ENCODE assay signal across 14 cellular contexts in the genomic region with DNA sequence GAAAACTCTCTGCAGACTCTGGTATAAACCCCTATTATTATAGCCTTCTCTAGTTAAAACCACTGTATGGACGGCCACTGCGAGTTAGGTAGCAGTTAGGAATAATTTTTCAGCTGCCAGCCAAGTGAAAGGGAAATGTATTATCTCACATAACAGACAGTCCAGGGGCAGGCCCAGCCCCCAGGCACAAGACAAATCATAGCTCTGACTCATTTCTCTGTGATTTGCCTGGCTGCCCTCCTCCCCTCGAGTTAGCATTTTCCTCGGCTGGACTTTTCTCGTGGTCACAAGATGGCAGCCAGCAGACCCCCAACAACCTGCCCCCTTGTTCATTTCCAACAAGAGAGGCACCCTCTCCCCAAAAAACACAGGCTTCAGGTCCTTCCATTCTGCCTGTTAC. TPM values are rescaled to one million over a fixed set of nuclear protein-coding genes. Genes with fewer than 3 reads are reported as not detected.
DNase-seq lines count a peak whose midpoint lies in the region; ATAC-seq, FAIRE-seq and TF ChIP-seq lines count a peak whose summit lies in the region.
"Had no signal": no experiment of that assay in that cellular context is flagged by ENCODE, and none has a peak within 500 bp of the region (broad histone marks: within the 10 kb centered on the region; RNA-seq: fewer than 3 reads in every experiment).

No MANE protein-coding gene starts in this region.

- peak; percentile 43 for FAIRE-seq in astrocyte (lab: Jason Lieb, UNC)

- peak overlapping the region; percentile 83 for H3K27ac Mint-ChIP-seq in astrocyte (ENCODE audit: unreplicated experiment)

- H3K9ac ChIP-seq in astrocyte (ENCODE audit: low read length) = no peak overlapping the region

- H3K27me3 ChIP-seq in astrocyte (ENCODE audit: insufficient read depth, low read length) = no peaks in the 10 kb centered on the region
- H3K27me3 ChIP-seq in heart right ventricle = peaks cover 0 to 6% (median 0%) of the 10 kb centered on the region in 7 donors

- H3K4me3 ChIP-seq in astrocyte (ENCODE audit: insufficient read depth, low read depth, low read length) = no peak overlapping the region
- H3K4me3 ChIP-seq in heart right ventricle = no peak overlapping the region

- intact Hi-C loops in heart right ventricle (cut with DNase I) = no loop called here

- peak overlapping the region; percentile 28 for H2AFZ ChIP-seq in astrocyte (ENCODE audit: low read depth, low read length)

- H4K20me1 ChIP-seq in astrocyte (ENCODE audit: insufficient read depth, low read length) = no peaks in the 10 kb centered on the region

- H3K4me1 ChIP-seq in astrocyte (ENCODE audit: insufficient read depth, low read length) = peaks cover 18% of the 10 kb centered on the region
- H3K4me1 ChIP-seq in heart right ventricle = peaks cover 0 to 38% (median 13%) of the 10 kb centered on the region in 9 donors

- H3K4me1 Mint-ChIP-seq in astrocyte (ENCODE audit: low read depth, unreplicated experiment) = peaks cover 13% of the 10 kb centered on the region

- peak overlapping the region; percentile 58 for H3K4me2 ChIP-seq in astrocyte (ENCODE audit: low read length)

- peak; percentile 41 for DNase-seq in HK-2 (ENCODE audit: unreplicated experiment)
- DNase-seq in astrocyte (ENCODE audit: low read depth) = peak; percentile 54
- DNase-seq in heart right ventricle = no peak
- peak; percentile 53 for DNase-seq in stromal cell of bone marrow (ENCODE audit: low read depth)
- no peak for DNase-seq in SIG-M5 (lab: John Stamatoyannopoulos, UW)
- DNase-seq in cerebellar nuclear complex (lab: John Stamatoyannopoulos, UW) = no peak
- DNase-seq in KBM-7 = no peak
- DNase-seq: activated CD8-positive, alpha-beta memory T cell treated with anti-CD3 and anti-CD28 coated beads, Interleukin-2, amount 50 U/mL, for 48 hours; anterior cingulate cortex; mesendoderm; NCI-H187 treated with DMSO at 0.1 percent for 48 hours; NK-92 treated with Interleukin-12 subunit alpha and Interleukin-12 subunit beta, amount 100 ng/mL, for 24 hours; T-helper 9 cell had no signal

- TF ChIP-seq CTCF in astrocyte (IDR thresholded peaks at IDR 0.05; ENCODE audit: insufficient read depth, low read depth, low read length) (no peak), heart right ventricle (IDR thresholded peaks at IDR 0.05) (no peak)

- no peaks in the 10 kb centered on the region for H3K79me2 ChIP-seq in astrocyte (ENCODE audit: insufficient read depth, low read length)

- peak in 1 of 8 donors; percentile 44 for ATAC-seq in heart right ventricle
- ATAC-seq in HG03469 (IDR thresholded peaks at IDR 0.05; ENCODE audit: unreplicated experiment) = no peak

- 84 to 93% methylated on average over 5 of the region's 5 CpGs for WGBS in heart right ventricle, 2 donors

- H3K4me3 Mint-ChIP-seq in astrocyte (ENCODE audit: unreplicated experiment) = no peak overlapping the region

- peak overlapping the region; percentile 33 for H3K27ac ChIP-seq in astrocyte (ENCODE audit: low read depth, low read length)
- H3K27ac ChIP-seq in heart right ventricle = peak overlapping the region in 8 of 10 donors; percentile 14 to 69 (median 42)

- peaks cover 1% of the 10 kb centered on the region for H3K36me3 Mint-ChIP-seq in astrocyte (ENCODE audit: low read depth, unreplicated experiment)

- peaks cover 3% of the 10 kb centered on the region for H3K27me3 Mint-ChIP-seq in astrocyte (ENCODE audit: low read depth, unreplicated experiment)

- no peaks in the 10 kb centered on the region for H3K36me3 ChIP-seq in astrocyte (ENCODE audit: insufficient read depth, low read length)
- no peaks in the 10 kb centered on the region for H3K36me3 ChIP-seq in heart right ventricle

- H3K9me3 Mint-ChIP-seq in astrocyte (ENCODE audit: unreplicated experiment) = peaks cover 7% of the 10 kb centered on the region

- in situ Hi-C loops in KBM-7 (cut with MboI; ENCODE audit: low pct_unique_long_range_greater_than_20kb, low sequenced_read_pairs) = no loop called here

- H3K9me3 ChIP-seq in astrocyte (ENCODE audit: insufficient read depth, low read depth, low read length) = peaks cover 4% of the 10 kb centered on the region
- H3K9me3 ChIP-seq in heart right ventricle = peaks cover 0 to 12% (median 7%) of the 10 kb centered on the region in 11 donors

RNA-seq across cellular contexts. Expression of a gene that starts 10.5 kb away (rescaled TPM):
- total RNA-seq in astrocyte = not detected in 2 replicates
- 10 to 100 TPM in 3 of 10 donors, 1 to 10 TPM in 7; 1.2 to 23.6 (median 4.7) TPM for total RNA-seq in heart right ventricle
- 1 to 10 TPM; 2.7 to 9.6 TPM for polyA plus RNA-seq in heart right ventricle

Comparison
In these comparisons a context has a peak if more than half of its experiments do, and no peak if none do; other contexts are left out.
1. DNase-seq: peak in HK-2 (single experiment), astrocyte (single experiment) and stromal cell of bone marrow (single experiment); none in heart right ventricle (0 of 2), SIG-M5 (single experiment), cerebellar nuclear complex (0 of 2) and KBM-7 (single experiment).